Comparison of ENCODE assay signal across 8 cellular contexts in the genomic region with DNA sequence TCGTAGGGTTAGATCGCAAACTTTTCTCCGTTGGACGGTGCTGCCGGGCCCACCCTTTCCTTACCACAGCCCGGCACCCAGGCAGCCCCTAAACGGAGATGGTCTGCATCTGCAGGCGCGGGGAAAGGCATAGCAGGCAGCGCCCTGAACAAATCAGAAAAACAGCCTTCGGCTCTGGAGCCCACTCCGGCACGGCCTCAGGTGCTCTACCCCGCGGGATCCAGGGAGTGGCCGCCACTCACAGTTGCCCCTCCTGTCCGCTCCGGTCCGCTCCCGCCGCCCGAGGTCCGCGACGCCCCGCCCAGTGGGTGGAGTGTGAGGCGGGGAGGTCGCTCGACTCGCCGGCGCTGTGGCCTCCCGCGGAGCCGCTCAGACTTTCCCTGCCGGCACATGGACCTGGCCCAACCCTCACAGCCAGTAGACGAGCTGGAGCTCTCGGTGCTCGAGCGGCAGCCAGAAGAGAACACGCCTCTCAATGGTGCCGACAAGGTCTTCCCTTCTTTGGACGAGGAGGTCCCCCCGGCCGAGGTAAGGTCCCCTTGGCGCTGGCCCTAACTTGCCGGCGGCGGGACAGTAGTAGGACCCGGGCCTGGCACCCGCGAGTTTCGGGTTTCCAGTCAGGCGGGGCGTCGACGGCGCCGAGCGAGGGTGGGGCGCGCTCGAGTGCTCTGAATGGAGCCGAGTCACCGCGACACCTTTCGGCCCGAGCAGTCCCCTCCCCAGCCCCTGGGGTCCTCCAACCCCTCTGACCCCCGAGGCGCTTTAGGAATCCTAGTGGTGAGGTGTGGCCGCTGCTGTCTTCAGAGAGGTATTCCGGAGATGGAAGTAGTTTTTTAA. TPM values are rescaled to one million over a fixed set of nuclear protein-coding genes. Genes with fewer than 3 reads are reported as not detected.
DNase-seq lines count a peak whose midpoint lies in the region; ATAC-seq, FAIRE-seq and TF ChIP-seq lines count a peak whose summit lies in the region.

A gene with protein sequence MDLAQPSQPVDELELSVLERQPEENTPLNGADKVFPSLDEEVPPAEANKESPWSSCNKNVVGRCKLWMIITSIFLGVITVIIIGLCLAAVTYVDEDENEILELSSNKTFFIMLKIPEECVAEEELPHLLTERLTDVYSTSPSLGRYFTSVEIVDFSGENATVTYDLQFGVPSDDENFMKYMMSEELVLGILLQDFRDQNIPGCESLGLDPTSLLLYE (plus strand): TSS at position 372 of the 837 bp plus-strand sequence. CDS start 19 bp downstream, at position 391.

- peak within 1 kb of the TSS; percentile 43 to 67 for H3K27ac ChIP-seq in kidney (ENCODE audit: low read depth in 2 of 2, low read length in 2 of 2)

- peak within 1 kb of the TSS in 1 of 2 donors; percentile 46 for H3K9ac ChIP-seq in kidney (ENCODE audit: low read length in 2 of 2)

- intact Hi-C loops in kidney (cut with DNase I) = no loop called here

- H3K9me3 ChIP-seq in kidney (ENCODE audit: control insufficient read depth in 1 of 2, low read length in 2 of 2) = no peaks in the 10 kb centered on the region

- peak; percentile 90 for ATAC-seq in GM18502 (IDR thresholded peaks at IDR 0.05; ENCODE audit: poor library complexity, unreplicated experiment)
- peak; percentile 96 for ATAC-seq in HG02798 (IDR thresholded peaks at IDR 0.05; ENCODE audit: poor library complexity, unreplicated experiment)

- DNase-seq in NCI-H2107 treated with DMSO at 0.1 percent for 48 hours (lab: John Stamatoyannopoulos, UW; ENCODE audit: unreplicated experiment) (peak; percentile 61), cerebellum (ENCODE audit: low spot score) (peak; percentile 53), kidney (peak; percentile 92), SKM-1 treated with dmso at 0.1 percent for 144 hours (lab: John Stamatoyannopoulos, UW; ENCODE audit: unreplicated experiment) (no peak)
- peak; percentile 30 for DNase-seq in activated CD4-positive, alpha-beta T cell treated with anti-CD3 and anti-CD28 coated beads for 1 hour
- peak; percentile 49 for DNase-seq in stimulated activated CD4-positive, alpha-beta T cell treated with anti-CD3 and anti-CD28 coated beads, Interleukin-12 subunit alpha, Interleukin-12 subunit beta, amount 100 ng/mL, for 4 hours

- H3K4me1 ChIP-seq in kidney (ENCODE audit: control insufficient read depth in 1 of 2, insufficient read depth in 1 of 2, low read depth in 1 of 2, low read length in 2 of 2) = peaks cover 9 to 13% of the 10 kb centered on the region in 2 donors

- no peak for TF ChIP-seq CTCF in kidney (IDR thresholded peaks at IDR 0.05; ENCODE audit: borderline replicate concordance, extremely low read depth, insufficient read depth)

- no peaks in the 10 kb centered on the region for H3K36me3 ChIP-seq in kidney (ENCODE audit: control insufficient read depth in 1 of 2, insufficient read depth in 2 of 2, low read length in 2 of 2)

- no peak for FAIRE-seq in kidney (lab: Jason Lieb, UNC)

- peak within 1 kb of the TSS; percentile 45 to 61 for H3K4me3 ChIP-seq in kidney (ENCODE audit: low read length in 2 of 2)

RNA-seq across cellular contexts. Expression of the gene that starts here (rescaled TPM):
- total RNA-seq in cerebellum = 1.00 TPM
- 5.2 TPM for total RNA-seq in kidney
- 3.8 TPM for polyA plus RNA-seq in kidney (ENCODE audit: insufficient read depth, low read depth, low replicate concordance)

Comparison
In these comparisons a context has a peak if more than half of its experiments do, and no peak if none do; other contexts are left out.
1. Peak in DNase-seq in cerebellum; RNA of the gene not detected or under 1 TPM.